8 cellular contexts compared by ENCODE assay signal in genomic region chr9:4077499-4078102, GRCh38.
DNase-seq lines count a peak whose midpoint lies in the region; ATAC-seq and TF ChIP-seq lines count a peak whose summit lies in the region.

No MANE protein-coding gene starts in this region.

- no peaks in the 10 kb centered on the region for H3K9me3 Mint-ChIP-seq in activated CD4-positive, alpha-beta T cell treated with anti-CD3 and anti-CD28 coated beads, Interleukin-2, amount 10 ng/mL, durations not matched to agents 7 days and 5 days
- no peaks in the 10 kb centered on the region for H3K9me3 Mint-ChIP-seq in endothelial cell (ENCODE audit: unreplicated experiment)
- peaks cover 0 to 4% (median 0%) of the 10 kb centered on the region in 11 donors for H3K9me3 Mint-ChIP-seq in naive thymus-derived CD4-positive, alpha-beta T cell

- no peaks in the 10 kb centered on the region for H3K9me3 ChIP-seq in naive thymus-derived CD4-positive, alpha-beta T cell (ENCODE audit: control insufficient read depth in 2 of 3, low read length in 3 of 3)
- H3K9me3 ChIP-seq in tibial nerve (no peaks in the 10 kb centered on the region), T-helper 17 cell (ENCODE audit: control insufficient read depth, low read length, poor library complexity, severe bottlenecking) (no peaks in the 10 kb centered on the region)

- H3K4me3 ChIP-seq in GM12865 (ENCODE audit: low read depth, low read length) (no peak overlapping the region), tibial nerve (no peak overlapping the region)
- H3K4me3 ChIP-seq in Jurkat, Clone E6-1 (ENCODE audit: low read length): no peak overlapping the region
- no peak overlapping the region for H3K4me3 ChIP-seq in naive thymus-derived CD4-positive, alpha-beta T cell (ENCODE audit: low read length)

- TF ChIP-seq EP300 in tibial nerve (IDR thresholded peaks at IDR 0.05): no peak

- peak; percentile 60 for DNase-seq in GM12865 (ENCODE audit: low read depth)
- peak; percentile 32 for DNase-seq in Jurkat, Clone E6-1 (ENCODE audit: low read depth, low spot score)
- DNase-seq in activated CD4-positive, alpha-beta T cell treated with anti-CD3 and anti-CD28 coated beads, Interleukin-2, amount 10 ng/mL, durations not matched to agents 7 days and 5 days: peak; percentile 28
- DNase-seq in endothelial cell (ENCODE audit: low spot score): peak; percentile 80
- peak in 6 of 9 donors; percentile 2 to 49 (median 12) for DNase-seq in naive thymus-derived CD4-positive, alpha-beta T cell
- DNase-seq in tibial nerve (ENCODE audit: low spot score in 2 of 2): peak; percentile 74 to 80
- no peak for DNase-seq in NCI-H1694 (lab: John Stamatoyannopoulos, UW)
- DNase-seq in T-helper 17 cell: no peak

- intact Hi-C loops in naive thymus-derived CD4-positive, alpha-beta T cell (cut with micrococcal nuclease): loop anchor here in 1 of 2 donors (1.0 kb wide), 1 partner anchor 262 kb away; no protein-coding TSS in a partner anchor

- H3K4me1 ChIP-seq in naive thymus-derived CD4-positive, alpha-beta T cell (ENCODE audit: control insufficient read depth in 2 of 2, insufficient read depth in 2 of 2, low read length in 2 of 2): no peaks in the 10 kb centered on the region
- H3K4me1 ChIP-seq in tibial nerve: peaks cover 0 to 5% (median 2%) of the 10 kb centered on the region in 4 donors

- TF ChIP-seq POLR2A in tibial nerve (IDR thresholded peaks at IDR 0.05): no peak

- H3K36me3 Mint-ChIP-seq in activated CD4-positive, alpha-beta T cell treated with anti-CD3 and anti-CD28 coated beads, Interleukin-2, amount 10 ng/mL, durations not matched to agents 7 days and 5 days (ENCODE audit: low read depth): no peaks in the 10 kb centered on the region
- H3K36me3 Mint-ChIP-seq in endothelial cell (ENCODE audit: low read depth, unreplicated experiment): no peaks in the 10 kb centered on the region
- H3K36me3 Mint-ChIP-seq in naive thymus-derived CD4-positive, alpha-beta T cell: peaks cover 0 to 8% (median 0%) of the 10 kb centered on the region in 5 donors
- H3K36me3 Mint-ChIP-seq in T-helper 17 cell (ENCODE audit: low read depth): no peaks in the 10 kb centered on the region

- no peaks in the 10 kb centered on the region for H3K36me3 ChIP-seq in naive thymus-derived CD4-positive, alpha-beta T cell (ENCODE audit: control insufficient read depth in 2 of 3, insufficient read depth in 3 of 3, low read length in 3 of 3)
- no peaks in the 10 kb centered on the region for H3K36me3 ChIP-seq in tibial nerve

- 20 to 35% methylated on average over 6 of the region's 6 CpGs for WGBS in tibial nerve, 2 donors

- no peak overlapping the region for H3K4me3 Mint-ChIP-seq in activated CD4-positive, alpha-beta T cell treated with anti-CD3 and anti-CD28 coated beads, Interleukin-2, amount 10 ng/mL, durations not matched to agents 7 days and 5 days
- H3K4me3 Mint-ChIP-seq in endothelial cell (ENCODE audit: unreplicated experiment) (no peak overlapping the region), T-helper 17 cell (no peak overlapping the region)
- no peak overlapping the region for H3K4me3 Mint-ChIP-seq in naive thymus-derived CD4-positive, alpha-beta T cell

- CTCF ChIA-PET in activated CD4-positive, alpha-beta T cell treated with anti-CD3 and anti-CD28 coated beads, Interleukin-2, amount 10 ng/mL, durations not matched to agents 7 days and 5 days (lab: Charles Lee): interaction anchor here (0.7 to 0.9 kb wide), 2 partner anchors 49 to 1694 kb away, joined by 3 to 6 read pairs; no protein-coding TSS in a partner anchor
- CTCF ChIA-PET in naive thymus-derived CD4-positive, alpha-beta T cell (lab: Charles Lee): no interaction called here

- ATAC-seq in naive thymus-derived CD4-positive, alpha-beta T cell: peak; percentile 38
- ATAC-seq in T-helper 17 cell: no peak

- no peak overlapping the region for H3K27ac Mint-ChIP-seq in activated CD4-positive, alpha-beta T cell treated with anti-CD3 and anti-CD28 coated beads, Interleukin-2, amount 10 ng/mL, durations not matched to agents 7 days and 5 days
- no peak overlapping the region for H3K27ac Mint-ChIP-seq in endothelial cell (ENCODE audit: unreplicated experiment)
- no peak overlapping the region for H3K27ac Mint-ChIP-seq in naive thymus-derived CD4-positive, alpha-beta T cell
- H3K27ac Mint-ChIP-seq in T-helper 17 cell: no peak overlapping the region

- H3K4me1 Mint-ChIP-seq in activated CD4-positive, alpha-beta T cell treated with anti-CD3 and anti-CD28 coated beads, Interleukin-2, amount 10 ng/mL, durations not matched to agents 7 days and 5 days: no peaks in the 10 kb centered on the region
- H3K4me1 Mint-ChIP-seq in endothelial cell (ENCODE audit: unreplicated experiment): peaks cover 11% of the 10 kb centered on the region
- H3K4me1 Mint-ChIP-seq in naive thymus-derived CD4-positive, alpha-beta T cell: no peaks in the 10 kb centered on the region
- peaks cover 4% of the 10 kb centered on the region for H3K4me1 Mint-ChIP-seq in T-helper 17 cell

- H3K27me3 ChIP-seq in naive thymus-derived CD4-positive, alpha-beta T cell (ENCODE audit: control insufficient read depth in 2 of 2, insufficient read depth in 2 of 2, low read length in 2 of 2): no peaks in the 10 kb centered on the region
- H3K27me3 ChIP-seq in tibial nerve: no peaks in the 10 kb centered on the region

- POLR2A ChIA-PET in activated CD4-positive, alpha-beta T cell treated with anti-CD3 and anti-CD28 coated beads, Interleukin-2, amount 10 ng/mL, durations not matched to agents 7 days and 5 days (lab: Charles Lee): no interaction called here
- POLR2A ChIA-PET in naive thymus-derived CD4-positive, alpha-beta T cell (lab: Charles Lee): interaction anchor here (0.6 kb wide), 1 partner anchor 78 kb away, joined by 3 read pairs; no protein-coding TSS in a partner anchor

- H3K27ac ChIP-seq in naive thymus-derived CD4-positive, alpha-beta T cell (ENCODE audit: low read depth, low read length): no peak overlapping the region
- no peak overlapping the region for H3K27ac ChIP-seq in tibial nerve

- peaks cover 7% of the 10 kb centered on the region for H3K27me3 Mint-ChIP-seq in activated CD4-positive, alpha-beta T cell treated with anti-CD3 and anti-CD28 coated beads, Interleukin-2, amount 10 ng/mL, durations not matched to agents 7 days and 5 days
- H3K27me3 Mint-ChIP-seq in endothelial cell (ENCODE audit: unreplicated experiment) (no peaks in the 10 kb centered on the region), T-helper 17 cell (peaks cover 40% of the 10 kb centered on the region)
- peaks cover 0 to 22% (median 7%) of the 10 kb centered on the region in 5 donors for H3K27me3 Mint-ChIP-seq in naive thymus-derived CD4-positive, alpha-beta T cell

- TF ChIP-seq CTCF in GM12865 (IDR thresholded peaks at IDR 0.05; ENCODE audit: insufficient read depth, low read depth, low read length, missing control alignments) (peak; percentile 72), endothelial cell (IDR thresholded peaks at IDR 0.05; ENCODE audit: unreplicated experiment) (peak; percentile 66), tibial nerve (IDR thresholded peaks at IDR 0.05) (peak in 4 of 5 experiments; percentile 32 to 58 (median 48))

Comparison
In these comparisons a context has a peak if more than half of its experiments do, and no peak if none do; other contexts are left out.
1. DNase-seq: peak in GM12865 (single experiment), Jurkat, Clone E6-1 (single experiment), activated CD4-positive, alpha-beta T cell treated with anti-CD3 and anti-CD28 coated beads, Interleukin-2, amount 10 ng/mL, durations not matched to agents 7 days and 5 days (single experiment), endothelial cell (single experiment), naive thymus-derived CD4-positive, alpha-beta T cell (6 of 9) and tibial nerve (2 of 2); none in NCI-H1694 (single experiment) and T-helper 17 cell (0 of 3).
2. Peak in every context shown above with its lines, with median percentiles within 50 percentile points of each other: CTCF ChIP-seq.